In the genomic region with DNA sequence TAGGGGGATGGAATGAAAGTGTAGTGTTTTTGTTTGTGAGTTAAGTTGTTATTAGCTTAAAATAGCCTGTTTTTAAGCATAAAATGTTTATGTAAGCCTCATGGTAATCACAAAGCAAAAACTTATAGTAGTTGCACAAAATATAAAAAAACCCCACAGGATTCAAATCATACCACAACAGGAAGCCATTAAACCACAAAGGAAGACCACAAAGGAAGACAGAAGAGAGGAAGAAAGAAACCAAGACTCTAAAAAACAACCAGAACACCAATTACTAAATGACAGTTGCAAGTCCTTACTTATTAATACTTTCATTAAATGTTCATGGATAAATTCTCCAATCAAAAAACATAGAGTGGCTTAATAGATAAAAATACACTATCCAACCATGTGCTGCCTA, we compare ENCODE assay signal across 8 cellular contexts.
DNase-seq lines count a peak whose midpoint lies in the region; ATAC-seq lines count a peak whose summit lies in the region.

No MANE protein-coding gene starts in this region.

- H3K9me3 Mint-ChIP-seq in stimulated activated naive CD8-positive, alpha-beta T cell treated with anti-CD3 and anti-CD28 coated beads, Interleukin-15, Interleukin-2, amounts not matched to agents 100 ng/mL and 50 ng/mL, for 24 hours = peaks cover 30% of the 10 kb centered on the region

- peak overlapping the region; percentile 54 for H3K4me3 Mint-ChIP-seq in stimulated activated naive CD8-positive, alpha-beta T cell treated with anti-CD3 and anti-CD28 coated beads, Interleukin-15, Interleukin-2, amounts not matched to agents 100 ng/mL and 50 ng/mL, for 24 hours

- no peak for ATAC-seq in stimulated activated naive CD8-positive, alpha-beta T cell treated with anti-CD3 and anti-CD28 coated beads, Interleukin-15, Interleukin-2, amounts not matched to agents 100 U/mL and 50 U/mL, for 24 hours
- peak; percentile 87 for ATAC-seq in HG03064 (IDR thresholded peaks at IDR 0.05; ENCODE audit: low read depth, unreplicated experiment)

- peaks cover 33% of the 10 kb centered on the region for H3K4me1 Mint-ChIP-seq in stimulated activated naive CD8-positive, alpha-beta T cell treated with anti-CD3 and anti-CD28 coated beads, Interleukin-15, Interleukin-2, amounts not matched to agents 100 ng/mL and 50 ng/mL, for 24 hours (ENCODE audit: low read depth)

- peak overlapping the region; percentile 82 for H3K27ac Mint-ChIP-seq in stimulated activated naive CD8-positive, alpha-beta T cell treated with anti-CD3 and anti-CD28 coated beads, Interleukin-15, Interleukin-2, amounts not matched to agents 100 ng/mL and 50 ng/mL, for 24 hours

- DNase-seq in stimulated activated naive CD8-positive, alpha-beta T cell treated with anti-CD3 and anti-CD28 coated beads, Interleukin-15, Interleukin-2, amounts not matched to agents 100 U/mL and 50 U/mL, for 24 hours = no peak
- peak; percentile 21 for DNase-seq in SIG-M5 (lab: John Stamatoyannopoulos, UW)
- no peak for DNase-seq in NCI-H226
- DNase-seq in superior temporal gyrus (ENCODE audit: extremely low spot score) = no peak
- DNase-seq in activated CD4-positive, alpha-beta T cell treated with anti-CD3 and anti-CD28 coated beads for 4 hours = no peak
- no peak for DNase-seq in NCI-H526 (lab: John Stamatoyannopoulos, UW)

- peaks cover 55% of the 10 kb centered on the region for H3K27me3 Mint-ChIP-seq in stimulated activated naive CD8-positive, alpha-beta T cell treated with anti-CD3 and anti-CD28 coated beads, Interleukin-15, Interleukin-2, amounts not matched to agents 100 ng/mL and 50 ng/mL, for 24 hours

- H3K36me3 Mint-ChIP-seq in stimulated activated naive CD8-positive, alpha-beta T cell treated with anti-CD3 and anti-CD28 coated beads, Interleukin-15, Interleukin-2, amounts not matched to agents 100 ng/mL and 50 ng/mL, for 24 hours (ENCODE audit: low read depth) = peaks cover 8% of the 10 kb centered on the region
